In the genomic region with DNA sequence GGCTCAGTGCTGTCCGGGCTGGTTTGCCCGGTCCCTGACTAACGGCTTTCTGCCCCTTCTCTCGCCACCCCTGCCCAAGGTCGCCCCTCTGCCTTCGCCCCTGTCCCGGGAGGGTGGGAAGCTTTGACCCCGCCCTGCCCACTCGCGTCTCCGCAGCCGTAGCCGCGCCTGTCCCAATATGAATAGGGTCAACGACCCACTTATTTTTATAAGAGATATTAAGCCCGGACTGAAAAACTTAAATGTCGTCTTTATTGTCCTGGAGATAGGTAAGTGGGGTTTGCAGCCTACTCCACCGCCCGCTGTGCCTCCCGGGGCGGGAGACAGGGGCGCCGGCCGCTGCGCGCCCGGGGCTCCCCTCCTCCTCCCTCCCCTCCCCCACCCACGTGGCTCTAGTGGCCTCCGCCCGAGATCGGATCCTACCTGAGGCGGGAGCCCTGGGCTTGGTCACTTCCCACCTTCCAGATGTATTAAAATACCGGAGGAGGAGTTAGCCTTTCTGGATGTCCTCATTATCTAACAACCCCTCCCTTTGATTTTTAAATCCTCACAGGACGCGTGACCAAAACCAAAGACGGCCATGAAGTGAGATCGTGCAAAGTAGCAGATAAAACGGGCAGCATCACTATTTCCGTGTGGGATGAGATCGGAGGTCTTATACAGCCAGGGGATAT, we compare ENCODE assay signal across 8 cellular contexts. TPM values are rescaled to one million over a fixed set of nuclear protein-coding genes. Genes with fewer than 3 reads are reported as not detected.
A peak's percentile ranks its signal among the peaks of the same experiment; 100 is the strongest.
DNase-seq lines count a peak whose midpoint lies in the region; ATAC-seq and TF ChIP-seq lines count a peak whose summit lies in the region.

No MANE protein-coding gene starts in this region.

- peak in 2 of 3 donors; percentile 46 to 67 for DNase-seq in CD4-positive, CD25-positive, alpha-beta regulatory T cell
- peak in 60 of 76 experiments; percentile 13 to 65 (median 46) for DNase-seq in HUDEP-2 (lab: John Stamatoyannopoulos, UW; ENCODE audit: unreplicated experiment in 76 of 76)
- DNase-seq in caudate nucleus (lab: John Stamatoyannopoulos, UW) = peak in 9 of 61 donors; percentile 6 to 47 (median 36)
- peak; percentile 71 to 89 for DNase-seq in left lung
- DNase-seq in stimulated activated CD4-positive, alpha-beta T cell treated with anti-CD3 and anti-CD28 coated beads, Interleukin-4, amount 100 ng/mL, for 48 hours (ENCODE audit: low read depth in 2 of 2) = peak; percentile 65 to 69

- peaks cover 75% of the 10 kb centered on the region for H3K4me1 ChIP-seq in CD4-positive, CD25-positive, alpha-beta regulatory T cell (ENCODE audit: control insufficient read depth, insufficient read depth, low read length, poor library complexity, severe bottlenecking)
- H3K4me1 ChIP-seq in left lung = peaks cover 11 to 73% of the 10 kb centered on the region in 2 donors

- H3K36me3 Mint-ChIP-seq in CD4-positive, CD25-positive, alpha-beta regulatory T cell = peaks cover 24% of the 10 kb centered on the region

- peaks cover 0 to 1% (median 0%) of the 10 kb centered on the region in 7 donors for H3K9me3 Mint-ChIP-seq in CD4-positive, CD25-positive, alpha-beta regulatory T cell

- peak overlapping the region; percentile 97 for H3K4me3 ChIP-seq in CD4-positive, CD25-positive, alpha-beta regulatory T cell (ENCODE audit: low read depth, low read length)
- peak overlapping the region; percentile 61 for H3K4me3 ChIP-seq in WI38 (ENCODE audit: low read depth, low read length)
- peak overlapping the region; percentile 70 to 72 for H3K4me3 ChIP-seq in left lung

- peaks cover 23% of the 10 kb centered on the region for H3K27me3 Mint-ChIP-seq in CD4-positive, CD25-positive, alpha-beta regulatory T cell

- peaks cover 22% of the 10 kb centered on the region for H3K36me3 ChIP-seq in CD4-positive, CD25-positive, alpha-beta regulatory T cell (ENCODE audit: control insufficient read depth, insufficient read depth, low read length)
- peaks cover 0 to 23% of the 10 kb centered on the region in 2 donors for H3K36me3 ChIP-seq in left lung

- TF ChIP-seq CTCF in WI38 (IDR thresholded peaks at IDR 0.05; ENCODE audit: low read depth, low read length) = no peak
- no peak for TF ChIP-seq CTCF in left lung (IDR thresholded peaks at IDR 0.05)

- H3K9me3 ChIP-seq in CD4-positive, CD25-positive, alpha-beta regulatory T cell (ENCODE audit: control insufficient read depth in 2 of 2, low read length in 2 of 2) = no peaks in the 10 kb centered on the region
- no peaks in the 10 kb centered on the region for H3K9me3 ChIP-seq in left lung

- H3K27me3 ChIP-seq in CD4-positive, CD25-positive, alpha-beta regulatory T cell (ENCODE audit: control insufficient read depth, insufficient read depth, low read length) = no peaks in the 10 kb centered on the region
- H3K27me3 ChIP-seq in left lung = no peaks in the 10 kb centered on the region

- H3K4me3 Mint-ChIP-seq in CD4-positive, CD25-positive, alpha-beta regulatory T cell = peak overlapping the region; percentile 93 to 100 (median 98)

- intact Hi-C loops in left lung (cut with DNase I) = no loop called here

- peaks cover 21 to 74% (median 44%) of the 10 kb centered on the region in 4 donors for H3K4me1 Mint-ChIP-seq in CD4-positive, CD25-positive, alpha-beta regulatory T cell

- peak overlapping the region; percentile 93 to 99 (median 99) for H3K27ac Mint-ChIP-seq in CD4-positive, CD25-positive, alpha-beta regulatory T cell

- peak overlapping the region; percentile 97 for H3K27ac ChIP-seq in CD4-positive, CD25-positive, alpha-beta regulatory T cell (ENCODE audit: insufficient read depth, low read length, poor library complexity, severe bottlenecking)
- H3K27ac ChIP-seq in caudate nucleus (ENCODE audit: low read depth, low read length) (peak overlapping the region; percentile 39), left lung (peak overlapping the region; percentile 97 to 99)

- no peak for ATAC-seq in CD4-positive, CD25-positive, alpha-beta regulatory T cell (ENCODE audit: low read depth in 2 of 2)
- ATAC-seq in GM19467 (IDR thresholded peaks at IDR 0.05; ENCODE audit: unreplicated experiment) (peak; percentile 2), left lung (peak; percentile 45), HG03457 (IDR thresholded peaks at IDR 0.05; ENCODE audit: unreplicated experiment) (no peak)

RNA-seq across cellular contexts. Expression of a gene that starts 0.6 kb away (rescaled TPM):
- 170 TPM for total RNA-seq in CD4-positive, CD25-positive, alpha-beta regulatory T cell
- 10 to 100 TPM; 23.2 to 28.7 (median 26.4) TPM for polyA plus RNA-seq in CD4-positive, CD25-positive, alpha-beta regulatory T cell
- total RNA-seq in left lung = 100 to 1,000 TPM in 1 of 2 donors, 10 to 100 TPM in 1; 41.4 to 122 TPM

Comparison
In these comparisons a context has a peak if more than half of its experiments do, and no peak if none do; other contexts are left out.
1. ATAC-seq: peak in GM19467 (single experiment) and left lung (single experiment); none in CD4-positive, CD25-positive, alpha-beta regulatory T cell (0 of 2) and HG03457 (single experiment).
2. H3K27ac ChIP-seq: peak in every context shown above with its lines; median percentile 98 in left lung; 97 in CD4-positive, CD25-positive, alpha-beta regulatory T cell; 39 in caudate nucleus.
3. Peak in every context shown above with its lines, with median percentiles within 50 percentile points of each other: H3K4me3 ChIP-seq.